ENCODE assay signal across 21 cellular contexts in the genomic region with DNA sequence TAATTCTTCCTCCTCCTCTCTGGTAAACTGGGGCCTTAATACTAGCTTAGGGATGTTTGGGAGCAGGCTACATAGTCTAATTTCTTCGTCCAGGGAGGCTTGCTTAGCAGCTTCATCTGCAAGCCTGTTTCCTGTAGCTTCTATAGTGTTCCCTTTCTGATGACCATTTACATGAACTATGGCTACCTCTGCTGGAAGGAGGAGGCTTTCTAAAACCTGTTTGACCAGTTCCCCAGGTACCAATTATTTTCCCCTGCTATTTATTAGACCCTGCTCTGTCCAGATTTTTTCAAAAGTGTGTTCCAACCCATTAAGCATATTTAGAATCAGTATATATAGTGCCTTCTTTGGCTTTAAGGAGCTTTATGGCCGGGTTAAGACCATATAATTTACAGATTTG. TPM values are rescaled to one million over a fixed set of nuclear protein-coding genes. Genes with fewer than 3 reads are reported as not detected.
DNase-seq lines count a peak whose midpoint lies in the region; ATAC-seq, FAIRE-seq and TF ChIP-seq lines count a peak whose summit lies in the region.
"Had no signal": no experiment of that assay in that cellular context is flagged by ENCODE, and none has a peak within 500 bp of the region (broad histone marks: within the 10 kb centered on the region; RNA-seq: fewer than 3 reads in every experiment).

No MANE protein-coding gene starts in this region.

- TF ChIP-seq CTCF in pancreas (IDR thresholded peaks at IDR 0.05) (no peak), upper lobe of left lung (IDR thresholded peaks at IDR 0.05) (no peak)

- WGBS in pancreas, 2 donors: 51 to 52% methylated on average over 2 of the region's 2 CpGs
- WGBS in upper lobe of left lung, 2 donors: 70 to 87% methylated on average over 2 of the region's 2 CpGs

- no peaks in the 10 kb centered on the region for H3K9me3 ChIP-seq in pancreas
- H3K9me3 ChIP-seq in upper lobe of left lung: no peaks in the 10 kb centered on the region
- H3K9me3 ChIP-seq: SJCRH30 had no signal

- DNase-seq in DMS79 (lab: John Stamatoyannopoulos, UW) (peak; percentile 15), NCI-H1417 treated with DMSO at 0.1 percent for 48 hours (lab: John Stamatoyannopoulos, UW) (peak; percentile 60), SK-MEL-5 (ENCODE audit: low read depth, low spot score) (peak; percentile 24), pancreas (no peak), upper lobe of left lung (no peak)
- DNase-seq: activated CD4-positive, alpha-beta T cell treated with anti-CD3 and anti-CD28 coated beads for 1 hour; activated effector memory CD4-positive, alpha-beta T cell treated with anti-CD3 and anti-CD28 coated beads, Interleukin-2, amount 50 U/mL, for 16 hours; effector memory CD4-positive, alpha-beta T cell; GF-D8; glutamatergic neuron; mesenchymal stem cell; naive thymus-derived CD8-positive, alpha-beta T cell; NCI-H1694 treated with DMSO at 0.1 percent for 48 hours; NCI-H524; OCI-M1; SJCRH30; T-helper 9 cell had no signal

- TF ChIP-seq POLR2A in upper lobe of left lung (IDR thresholded peaks at IDR 0.05): no peak

- TF ChIP-seq EP300 in upper lobe of left lung (IDR thresholded peaks at IDR 0.05): no peak

- no peaks in the 10 kb centered on the region for H3K27me3 ChIP-seq in pancreas
- no peaks in the 10 kb centered on the region for H3K27me3 ChIP-seq in upper lobe of left lung
- H3K27me3 ChIP-seq: SJCRH30 had no signal

- in situ Hi-C loops in SK-MEL-5 (cut with HindIII; ENCODE audit: low pct_unique_long_range_greater_than_20kb, low sequenced_read_pairs): loop anchor here (25.0 kb wide), 1 partner anchor 242 kb away; no protein-coding TSS in a partner anchor

- H3K36me3 ChIP-seq in pancreas (no peaks in the 10 kb centered on the region), upper lobe of left lung (no peaks in the 10 kb centered on the region)

- ATAC-seq in pancreas (peak; percentile 38 to 74 (median 56)), GM21367 (IDR thresholded peaks at IDR 0.05; ENCODE audit: unreplicated experiment) (no peak), GM18867 (IDR thresholded peaks at IDR 0.05; ENCODE audit: unreplicated experiment) (no peak), HG03460 (IDR thresholded peaks at IDR 0.05; ENCODE audit: unreplicated experiment) (no peak), upper lobe of left lung (ENCODE audit: low FRiP score in 2 of 2) (no peak)
- ATAC-seq: naive thymus-derived CD8-positive, alpha-beta T cell had no signal

- H3K4me3 ChIP-seq in pancreas (no peak overlapping the region), upper lobe of left lung (no peak overlapping the region)
- H3K4me3 ChIP-seq: SJCRH30 had no signal

- intact Hi-C loops in pancreas (cut with DNase I): loop anchor here in 1 of 3 donors (10.0 kb wide), 2 partner anchors 239 to 729 kb away; no protein-coding TSS in a partner anchor

- H3K27ac ChIP-seq in pancreas (no peak overlapping the region), upper lobe of left lung (no peak overlapping the region)
- H3K27ac ChIP-seq: SJCRH30 had no signal

- H3K4me1 ChIP-seq in pancreas (no peaks in the 10 kb centered on the region), upper lobe of left lung (no peaks in the 10 kb centered on the region)
- H3K4me1 ChIP-seq: SJCRH30 had no signal

- no peak for FAIRE-seq in pancreas (lab: Jason Lieb, UNC)
- FAIRE-seq: GM12891 had no signal

RNA-seq across cellular contexts. Expression of gene DNAH11, which starts 38.8 kb away (rescaled TPM):
- 0.40 and 1.7 TPM in 2 replicates for total RNA-seq in SK-MEL-5 (2014; rRNA removed; shearing (Covaris generic))
- polyA plus RNA-seq in SK-MEL-5 (2015; cell fraction: cytosol; rRNA removed): 0.37 and 0.95 TPM in 2 replicates
- polyA plus RNA-seq in SK-MEL-5 (2015; cell fraction: nucleus; rRNA removed): 0.37 and 3.2 TPM in 2 replicates
- 1 to 10 TPM in 4 of 6 donors, under 1 TPM in 2; 0.46 to 3.8 (median 1.1) TPM for total RNA-seq in pancreas
- 1 to 10 TPM in 1 of 2 donors, under 1 TPM in 1; 0.68 to 1.5 TPM for polyA plus RNA-seq in pancreas
- 10 to 100 TPM in 4 of 6 donors, 1 to 10 TPM in 2; 4.2 to 45.5 (median 12.0) TPM for total RNA-seq in upper lobe of left lung

Comparison
In these comparisons a context has a peak if more than half of its experiments do, and no peak if none do; other contexts are left out.
1. DNase-seq: peak in DMS79 (single experiment), NCI-H1417 treated with DMSO at 0.1 percent for 48 hours (single experiment) and SK-MEL-5 (single experiment); none in pancreas (0 of 6) and upper lobe of left lung (0 of 2).
2. ATAC-seq: peak in pancreas (4 of 4); none in GM21367 (single experiment), GM18867 (single experiment), HG03460 (single experiment) and upper lobe of left lung (0 of 2).